Comparison of ENCODE assay signal across 1 cellular context in genomic region chr3:128845695-128846491, GRCh38.
TF ChIP-seq lines count a peak whose summit lies in the region.

No MANE protein-coding gene starts in this region.

TF ChIP-seq in HepG2, 621 proteins besides CTCF, POLR2A, EP300 and RAD21 (continued from another document):
- TF ChIP-seq, protein P1, sequence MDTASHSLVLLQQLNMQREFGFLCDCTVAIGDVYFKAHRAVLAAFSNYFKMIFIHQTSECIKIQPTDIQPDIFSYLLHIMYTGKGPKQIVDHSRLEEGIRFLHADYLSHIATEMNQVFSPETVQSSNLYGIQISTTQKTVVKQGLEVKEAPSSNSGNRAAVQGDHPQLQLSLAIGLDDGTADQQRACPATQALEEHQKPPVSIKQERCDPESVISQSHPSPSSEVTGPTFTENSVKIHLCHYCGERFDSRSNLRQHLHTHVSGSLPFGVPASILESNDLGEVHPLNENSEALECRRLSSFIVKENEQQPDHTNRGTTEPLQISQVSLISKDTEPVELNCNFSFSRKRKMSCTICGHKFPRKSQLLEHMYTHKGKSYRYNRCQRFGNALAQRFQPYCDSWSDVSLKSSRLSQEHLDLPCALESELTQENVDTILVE (CRISPR knock-in tag; IDR thresholded peaks at IDR 0.05) = no peak; the same call in 1 of the 2 replicates
- 0 out of 2 replicates have a peak, but pooled peaks have one; percentile 24 for TF ChIP-seq ZBTB7B (CRISPR knock-in tag; IDR thresholded peaks at IDR 0.05)
- TF ChIP-seq EED (CRISPR knock-in tag; IDR thresholded peaks at IDR 0.05) = peak; percentile 53; the same call in 1 of the 2 replicates
- no peak for TF ChIP-seq KLF11 (CRISPR knock-in tag; IDR thresholded peaks at IDR 0.05)
- no peak for TF ChIP-seq SP1 (IDR thresholded peaks at IDR 0.05)
- peak; percentile 57; the same call in 1 of the 2 replicates for TF ChIP-seq SP1 (CRISPR knock-in tag; IDR thresholded peaks at IDR 0.05)
- no peak for TF ChIP-seq MAFG (CRISPR knock-in tag; IDR thresholded peaks at IDR 0.05)
- 0 out of 2 replicates have a peak, but pooled peaks have one; percentile 47 for TF ChIP-seq ZSCAN31 (CRISPR knock-in tag; IDR thresholded peaks at IDR 0.05; ENCODE audit: low read depth)
